Comparison of ENCODE assay signal across 23 cellular contexts in the genomic region with DNA sequence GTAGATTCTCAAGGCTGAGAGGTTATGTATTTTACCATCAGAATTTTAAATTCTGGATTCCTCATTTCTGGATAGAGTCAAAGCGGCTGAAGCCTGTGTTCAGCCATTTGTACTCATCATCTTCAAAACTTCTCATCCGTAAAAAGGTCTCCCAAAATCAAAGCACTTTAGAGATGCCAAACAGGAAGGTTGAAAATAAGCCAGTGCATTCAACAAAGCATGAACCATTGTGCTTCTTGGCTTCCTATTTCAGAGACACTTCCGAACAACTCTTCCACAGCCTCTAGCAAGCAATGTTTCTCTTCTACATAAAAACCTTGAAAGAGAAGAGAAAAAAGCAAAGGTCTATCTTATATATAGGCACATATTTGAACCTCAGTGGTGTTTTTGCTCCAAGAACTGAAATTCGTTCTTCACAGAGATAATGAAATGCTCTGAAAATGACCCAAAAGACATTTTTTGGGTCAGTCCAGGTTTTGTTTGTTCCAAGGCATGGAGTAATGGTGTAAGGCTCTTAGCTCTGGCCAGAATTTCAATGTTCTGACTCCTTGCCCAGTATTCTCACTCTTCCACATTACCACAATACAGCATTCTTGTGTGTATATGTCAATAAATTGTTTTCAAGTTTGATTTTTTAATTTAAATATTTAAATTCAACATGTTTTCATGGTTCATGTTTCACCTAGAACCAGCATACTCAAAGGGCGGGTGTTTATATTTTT.
"Had no signal": no experiment of that assay in that cellular context is flagged by ENCODE, and none has a peak within 500 bp of the region (broad histone marks: within the 10 kb centered on the region; RNA-seq: fewer than 3 reads in every experiment).

No MANE protein-coding gene starts in this region.

- DNase-seq: activated CD4-positive, alpha-beta T cell treated with anti-CD3 and anti-CD28 coated beads, Interleukin-2, amount 10 ng/mL, durations not matched to agents 7 days and 5 days; activated CD4-positive, CD25-positive, alpha-beta regulatory T cell treated with anti-CD3 and anti-CD28 coated beads, Interleukin-2, amount 50 U/mL, for 72 hours; activated CD8-positive, alpha-beta T cell treated with anti-CD3 and anti-CD28 coated beads, Interleukin-2, amount 10 ng/mL, durations not matched to agents 7 days and 5 days; activated T-cell treated with anti-CD3 and anti-CD28 coated beads, Interleukin-2, amount 50 U/mL, for 24 hours; adrenal gland; body of pancreas; effector CD4-positive, alpha-beta T cell; erythroblast; heart left ventricle; left ventricle myocardium superior; mammary epithelial cell; midbrain; natural killer cell; psoas muscle; small intestine; stimulated activated CD4-positive, alpha-beta T cell treated with anti-CD3 and anti-CD28 coated beads, Interleukin-2, amount 100 ng/mL, for 24 hours; stomach; T-cell; WERI-Rb-1 had no signal

- H3K4me1 ChIP-seq: adrenal gland, body of pancreas, psoas muscle, right atrium auricular region, suprapubic skin had no signal

- H3K36me3 ChIP-seq: adrenal gland, cardiac muscle cell, heart left ventricle, right atrium auricular region, stomach, suprapubic skin, tibial nerve, WERI-Rb-1 had no signal

- H3K4me3 ChIP-seq: adrenal gland, body of pancreas, cardiac muscle cell, heart left ventricle, psoas muscle, right atrium auricular region, stomach, suprapubic skin, tibial nerve had no signal

- H3K27me3 ChIP-seq: adrenal gland, body of pancreas, cardiac muscle cell, heart left ventricle, right atrium auricular region, stomach, suprapubic skin, tibial nerve had no signal

- H3K27ac ChIP-seq: adrenal gland, body of pancreas, cardiac muscle cell, heart left ventricle, psoas muscle, right atrium auricular region, stomach, suprapubic skin, tibial nerve, WERI-Rb-1 had no signal

- H3K9me3 ChIP-seq: adrenal gland, body of pancreas, psoas muscle, suprapubic skin had no signal
